Comparison of ENCODE assay signal across 37 cellular contexts in genomic region chr11:29530961-29531360, GRCh38.
"Had no signal": no experiment of that assay in that cellular context is flagged by ENCODE, and none has a peak within 500 bp of the region (broad histone marks: within the 10 kb centered on the region; RNA-seq: fewer than 3 reads in every experiment).

No MANE protein-coding gene starts in this region.

- H3K9me3 Mint-ChIP-seq: activated naive CD8-positive, alpha-beta T cell treated with anti-CD3 and anti-CD28 coated beads, Interleukin-2, amount 10 ng/mL, durations not matched to agents 7 days and 5 days had no signal

- H3K27me3 Mint-ChIP-seq: activated B cell treated with CpG ODN at 0.5 μM for 24 hours; activated CD4-positive, alpha-beta memory T cell treated with anti-CD3 and anti-CD28 coated beads, Interleukin-2, amount 10 ng/mL, durations not matched to agents 7 days and 5 days; activated CD4-positive, alpha-beta T cell treated with anti-CD3 and anti-CD28 coated beads, Interleukin-2, amount 10 ng/mL, durations not matched to agents 24 days and 14 days; activated CD8-positive, alpha-beta memory T cell treated with anti-CD3 and anti-CD28 coated beads, Interleukin-2, amount 10 ng/mL, durations not matched to agents 7 days and 5 days; activated naive CD8-positive, alpha-beta T cell; activated naive CD8-positive, alpha-beta T cell treated with anti-CD3 and anti-CD28 coated beads, Interleukin-2, amount 10 ng/mL, durations not matched to agents 7 days and 5 days; activated naive CD8-positive, alpha-beta T cell treated with anti-CD3 and anti-CD28 coated beads, Interleukin-2, amount 50 U/mL, for 24 hours; activated T-cell treated with anti-CD3 and anti-CD28 coated beads, Interleukin-2, amount 50 U/mL, for 24 hours; brain; central memory CD8-positive, alpha-beta T cell had no signal

- H3K4me3 ChIP-seq: ascending aorta, cardiac muscle cell had no signal

- H3K27ac ChIP-seq: ascending aorta, cardiac muscle cell, VCaP had no signal

- H3K27me3 ChIP-seq: ascending aorta, cardiac muscle cell had no signal

- H3K27ac Mint-ChIP-seq: activated B cell treated with CpG ODN at 0.5 μM for 24 hours; activated CD4-positive, alpha-beta memory T cell treated with anti-CD3 and anti-CD28 coated beads, Interleukin-2, amount 10 ng/mL, durations not matched to agents 7 days and 5 days; activated CD4-positive, alpha-beta T cell treated with anti-CD3 and anti-CD28 coated beads, Interleukin-2, amount 10 ng/mL, durations not matched to agents 24 days and 14 days; activated CD8-positive, alpha-beta memory T cell treated with anti-CD3 and anti-CD28 coated beads, Interleukin-2, amount 10 ng/mL, durations not matched to agents 7 days and 5 days; activated CD8-positive, alpha-beta T cell treated with anti-CD3 and anti-CD28 coated beads, Interleukin-2, amount 10 ng/mL, durations not matched to agents 7 days and 5 days; activated naive CD8-positive, alpha-beta T cell; activated naive CD8-positive, alpha-beta T cell treated with anti-CD3 and anti-CD28 coated beads, Interleukin-2, amount 10 ng/mL, durations not matched to agents 7 days and 5 days; activated naive CD8-positive, alpha-beta T cell treated with anti-CD3 and anti-CD28 coated beads, Interleukin-2, amount 50 U/mL, for 24 hours; activated T-cell treated with anti-CD3 and anti-CD28 coated beads, Interleukin-2, amount 50 U/mL, for 24 hours; activated T-helper 2 cell treated with anti-CD3 and anti-CD28 coated beads, Interferon-gamma antibody, Interleukin-2, Interleukin-4, amounts not matched to agents 10 μg/mL and 5 μg/mL and 100 μg/mL, durations not matched to agents 14 hours and 24 hours and 36 hours; brain; T-helper 1 cell treated with Interleukin-12 subunit alpha and Interleukin-12 subunit beta and Interleukin-4 antibody, amounts not matched to agents 30 μg/mL and 1 μg/mL, for 36 hours; T-helper 2 cell treated with Interferon-gamma antibody and Interleukin-4, amounts not matched to agents 5 μg/mL and 100 μg/mL, for 36 hours had no signal

- H3K36me3 Mint-ChIP-seq: activated CD8-positive, alpha-beta memory T cell treated with anti-CD3 and anti-CD28 coated beads, Interleukin-2, amount 10 ng/mL, durations not matched to agents 7 days and 5 days; activated naive CD8-positive, alpha-beta T cell; activated naive CD8-positive, alpha-beta T cell treated with anti-CD3 and anti-CD28 coated beads, Interleukin-2, amount 10 ng/mL, durations not matched to agents 7 days and 5 days; brain had no signal

- FAIRE-seq: bronchial epithelial cell, TTC549 had no signal

- ATAC-seq: activated CD8-positive, alpha-beta memory T cell treated with anti-CD3 and anti-CD28 coated beads, Interleukin-2, amount 10 ng/mL, durations not matched to agents 7 days and 5 days; activated CD8-positive, alpha-beta T cell treated with anti-CD3 and anti-CD28 coated beads, Interleukin-2, amount 10 ng/mL, durations not matched to agents 7 days and 5 days; activated naive CD8-positive, alpha-beta T cell treated with anti-CD3 and anti-CD28 coated beads, Interleukin-2, amount 50 U/mL, for 24 hours had no signal

- DNase-seq: activated B cell treated with CpG ODN at 0.5 μM for 24 hours; activated CD4-positive, alpha-beta memory T cell treated with anti-CD3 and anti-CD28 coated beads, Interleukin-2, amount 10 ng/mL, durations not matched to agents 7 days and 5 days; activated CD4-positive, alpha-beta T cell treated with anti-CD3 and anti-CD28 coated beads for 4 hours; activated CD4-positive, alpha-beta T cell treated with anti-CD3 and anti-CD28 coated beads, Interleukin-2, amount 10 ng/mL, durations not matched to agents 24 days and 14 days; activated CD4-positive, alpha-beta T cell treated with anti-CD3 and anti-CD28 coated beads, Interleukin-2, amount 50 U/mL, for 1 hour; activated CD4-positive, alpha-beta T cell treated with anti-CD3 and anti-CD28 coated beads, Interleukin-2, amount 50 U/mL, for 4 hours; activated CD4-positive, CD25-positive, alpha-beta regulatory T cell treated with anti-CD3 and anti-CD28 coated beads, Interleukin-2, amount 50 U/mL, for 72 hours; activated CD8-positive, alpha-beta memory T cell treated with anti-CD3 and anti-CD28 coated beads for 24 hours; activated CD8-positive, alpha-beta memory T cell treated with anti-CD3 and anti-CD28 coated beads, Interleukin-2, amount 10 ng/mL, durations not matched to agents 7 days and 5 days; activated CD8-positive, alpha-beta memory T cell treated with anti-CD3 and anti-CD28 coated beads, Interleukin-2, amount 50 U/mL, for 48 hours; activated CD8-positive, alpha-beta T cell treated with anti-CD3 and anti-CD28 coated beads, Interleukin-2, amount 10 ng/mL, durations not matched to agents 7 days and 5 days; activated effector memory CD4-positive, alpha-beta T cell treated with Interleukin-2 at 50 U/mL for 16 hours; activated gamma-delta T cell; activated naive CD4-positive, alpha-beta T cell treated with anti-CD3 and anti-CD28 coated beads, Interleukin-2, amount 50 U/mL, for 16 hours; activated naive CD4-positive, alpha-beta T cell treated with Interleukin-2 at 50 U/mL for 16 hours; activated naive CD8-positive, alpha-beta T cell treated with anti-CD3 and anti-CD28 coated beads, Interleukin-2, amount 10 ng/mL, durations not matched to agents 7 days and 5 days; activated naive CD8-positive, alpha-beta T cell treated with anti-CD3 and anti-CD28 coated beads, Interleukin-2, amount 50 U/mL, for 24 hours; activated T-cell treated with anti-CD3 and anti-CD28 coated beads, Interleukin-2, amount 50 U/mL, for 24 hours; activated T-cell treated with anti-CD3 and anti-CD28 coated beads, Interleukin-2, amount 50 U/mL, for 48 hours; amygdala; anterior cingulate cortex; caudate nucleus; cerebellar nuclear complex; T-helper 1 cell; T-helper 2 cell; T-helper 9 cell had no signal

- H3K9me3 ChIP-seq: ascending aorta had no signal

- H3K4me1 ChIP-seq: ascending aorta had no signal

- H3K4me3 Mint-ChIP-seq: activated B cell treated with CpG ODN at 0.5 μM for 24 hours; activated CD4-positive, alpha-beta memory T cell treated with anti-CD3 and anti-CD28 coated beads, Interleukin-2, amount 10 ng/mL, durations not matched to agents 7 days and 5 days; activated CD4-positive, alpha-beta T cell treated with anti-CD3 and anti-CD28 coated beads, Interleukin-2, amount 10 ng/mL, durations not matched to agents 24 days and 14 days; activated CD8-positive, alpha-beta memory T cell treated with anti-CD3 and anti-CD28 coated beads, Interleukin-2, amount 10 ng/mL, durations not matched to agents 7 days and 5 days; activated CD8-positive, alpha-beta T cell treated with anti-CD3 and anti-CD28 coated beads, Interleukin-2, amount 10 ng/mL, durations not matched to agents 7 days and 5 days; activated naive CD8-positive, alpha-beta T cell; activated naive CD8-positive, alpha-beta T cell treated with anti-CD3 and anti-CD28 coated beads, Interleukin-2, amount 10 ng/mL, durations not matched to agents 7 days and 5 days; activated naive CD8-positive, alpha-beta T cell treated with anti-CD3 and anti-CD28 coated beads, Interleukin-2, amount 50 U/mL, for 24 hours; activated T-cell treated with anti-CD3 and anti-CD28 coated beads, Interleukin-2, amount 50 U/mL, for 24 hours; brain; central memory CD8-positive, alpha-beta T cell; T-helper 1 cell treated with Interleukin-12 subunit alpha and Interleukin-12 subunit beta and Interleukin-4 antibody, amounts not matched to agents 30 μg/mL and 1 μg/mL, for 36 hours; T-helper 2 cell treated with Interferon-gamma antibody and Interleukin-4, amounts not matched to agents 5 μg/mL and 100 μg/mL, for 36 hours had no signal

- H3K36me3 ChIP-seq: ascending aorta, cardiac muscle cell had no signal

- H3K4me1 Mint-ChIP-seq: activated B cell treated with CpG ODN at 0.5 μM for 24 hours; activated CD4-positive, alpha-beta memory T cell treated with anti-CD3 and anti-CD28 coated beads, Interleukin-2, amount 10 ng/mL, durations not matched to agents 7 days and 5 days; activated CD4-positive, alpha-beta T cell treated with anti-CD3 and anti-CD28 coated beads, Interleukin-2, amount 10 ng/mL, durations not matched to agents 24 days and 14 days; activated CD8-positive, alpha-beta memory T cell treated with anti-CD3 and anti-CD28 coated beads, Interleukin-2, amount 10 ng/mL, durations not matched to agents 7 days and 5 days; activated naive CD8-positive, alpha-beta T cell treated with anti-CD3 and anti-CD28 coated beads, Interleukin-2, amount 10 ng/mL, durations not matched to agents 7 days and 5 days; activated naive CD8-positive, alpha-beta T cell treated with anti-CD3 and anti-CD28 coated beads, Interleukin-2, amount 50 U/mL, for 24 hours; brain; central memory CD8-positive, alpha-beta T cell had no signal
